In genomic region chr20:7974785-7975435, GRCh38 we compare ENCODE assay signal across 1 cellular context.
TF ChIP-seq lines count a peak whose summit lies in the region.

No MANE protein-coding gene starts in this region.

TF ChIP-seq in GM12878, 131 proteins besides CTCF, POLR2A, EP300 and RAD21:
- TF ChIP-seq ZBTB33 (IDR thresholded peaks at IDR 0.05) (no peak), NFIC (IDR thresholded peaks at IDR 0.05; ENCODE audit: low read depth, low read length) (no peak), BRCA1 (IDR thresholded peaks at IDR 0.05; ENCODE audit: low read depth, low read length) (no peak), ATF3 (IDR thresholded peaks at IDR 0.05; ENCODE audit: borderline replicate concordance, extremely low read depth, low read depth, low read length) (no peak), FOXK2 (IDR thresholded peaks at IDR 0.05) (no peak), CBX3 (IDR thresholded peaks at IDR 0.05; ENCODE audit: borderline replicate concordance, low read depth) (no peak), ZBTB11 (CRISPR knock-in tag; IDR thresholded peaks at IDR 0.05) (no peak), BACH1 (IDR thresholded peaks at IDR 0.05; ENCODE audit: borderline replicate concordance) (no peak), TARDBP (IDR thresholded peaks at IDR 0.05; ENCODE audit: borderline replicate concordance) (no peak), ESRRA (IDR thresholded peaks at IDR 0.05; ENCODE audit: low read length) (no peak)
